ENCODE assay signal across 8 cellular contexts in the genomic region with DNA sequence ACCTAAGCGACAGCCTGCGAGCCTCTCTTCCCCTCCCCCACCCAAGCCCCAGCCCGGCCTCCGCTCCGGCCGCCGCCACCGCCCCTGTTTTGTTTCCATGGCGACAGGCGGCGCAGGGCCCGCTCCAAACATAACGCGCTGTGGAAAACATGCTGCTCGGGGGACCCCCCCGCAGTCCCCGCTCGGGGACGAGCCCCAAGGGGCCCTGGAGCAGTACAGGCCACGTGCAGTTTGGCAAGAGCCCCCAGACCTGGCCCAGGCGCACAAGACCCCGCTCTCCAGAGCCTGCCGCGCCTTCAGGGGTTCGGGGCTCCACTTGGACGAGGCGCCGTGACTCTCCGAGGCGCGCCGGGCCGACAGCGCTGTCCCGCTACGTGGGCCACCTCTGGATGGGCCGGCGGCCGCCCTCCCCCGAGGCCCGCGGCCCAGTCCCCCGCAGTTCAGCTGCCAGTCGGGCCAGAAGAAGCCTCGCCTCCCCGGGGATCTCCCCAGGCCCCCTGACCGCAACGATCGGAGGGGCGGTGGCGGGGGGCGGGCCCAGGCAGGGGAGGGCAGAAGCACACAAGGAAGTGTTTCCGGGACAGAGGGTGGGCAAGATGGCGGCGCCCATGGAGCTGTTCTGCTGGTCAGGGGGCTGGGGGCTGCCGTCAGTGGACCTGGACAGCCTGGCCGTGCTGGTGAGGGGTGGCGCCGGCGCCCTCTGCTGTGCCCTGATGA. TPM values are rescaled to one million over a fixed set of nuclear protein-coding genes. Genes with fewer than 3 reads are reported as not detected.
DNase-seq lines count a peak whose midpoint lies in the region; ATAC-seq and TF ChIP-seq lines count a peak whose summit lies in the region.

TSS of gene MTX1 (plus strand) at position 40 of the 717 bp plus-strand sequence. CDS start at position 150, 110 bp downstream.

- in situ Hi-C loops in endometrial microvascular endothelial cells (cut with HindIII; ENCODE audit: inconsistent ontology term, low pct_unique_long_range_greater_than_20kb, low sequenced_read_pairs) = no loop called here

- H3K36me3 Mint-ChIP-seq in CD14-positive monocyte (peaks cover 14 to 23% of the 10 kb centered on the region in 2 donors), mesothelial cell of epicardium (peaks cover 2% of the 10 kb centered on the region)

- DNase-seq in CD14-positive monocyte (ENCODE audit: low spot score) (peak; percentile 92), HPDE6-E6E7 (ENCODE audit: extremely low spot score) (peak; percentile 66), NOMO-1 treated with dmso at 0.1 percent for 144 hours (lab: John Stamatoyannopoulos, UW; ENCODE audit: unreplicated experiment) (peak; percentile 62), mesothelial cell of epicardium (ENCODE audit: low spot score in 2 of 2, unreplicated experiment in 2 of 2) (peak; percentile 71 to 83)
- DNase-seq in activated CD8-positive, alpha-beta memory T cell treated with anti-CD3 and anti-CD28 coated beads, Interleukin-2, amount 50 U/mL, for 1 hour (ENCODE audit: extremely low read depth) = peak; percentile 79
- peak; percentile 85 to 91 for DNase-seq in stimulated activated CD8-positive, alpha-beta memory T cell treated with anti-CD3 and anti-CD28 coated beads, Interleukin-15, amount 100 ng/mL, for 48 hours (ENCODE audit: low read depth in 2 of 2)

- H3K4me1 Mint-ChIP-seq in CD14-positive monocyte (peaks cover 47% of the 10 kb centered on the region), mesothelial cell of epicardium (peaks cover 24% of the 10 kb centered on the region)

- TF ChIP-seq CTCF in CD14-positive monocyte (IDR thresholded peaks at IDR 0.05) = no peak
- TF ChIP-seq CTCF in mesothelial cell of epicardium (IDR thresholded peaks at IDR 0.05; ENCODE audit: unreplicated experiment) = no peak

- peak within 1 kb of the TSS; percentile 97 to 100 (median 99) for H3K27ac Mint-ChIP-seq in CD14-positive monocyte
- H3K27ac Mint-ChIP-seq in mesothelial cell of epicardium = peak within 1 kb of the TSS; percentile 98

- H3K4me3 Mint-ChIP-seq in CD14-positive monocyte (peak within 1 kb of the TSS; percentile 83 to 89), mesothelial cell of epicardium (peak within 1 kb of the TSS; percentile 82)

- intact Hi-C loops in CD14-positive monocyte (cut with micrococcal nuclease) = loop anchor here (5.0 kb wide), 2 partner anchors 33 to 98 kb away; partner anchors contain the start of gene FDPS (in 1 of the 2)

- ATAC-seq in GM19372 (IDR thresholded peaks at IDR 0.05; ENCODE audit: low read depth, unreplicated experiment) = peak; percentile 71

- H3K27me3 Mint-ChIP-seq in CD14-positive monocyte (ENCODE audit: low read depth in 3 of 3) (no peaks in the 10 kb centered on the region), mesothelial cell of epicardium (ENCODE audit: low read depth) (no peaks in the 10 kb centered on the region)

- H3K9me3 Mint-ChIP-seq in CD14-positive monocyte (peaks cover 0 to 1% (median 0%) of the 10 kb centered on the region in 7 donors), mesothelial cell of epicardium (no peaks in the 10 kb centered on the region)

RNA-seq across cellular contexts. Expression of gene MTX1, which starts in this region (rescaled TPM):
- polyA plus RNA-seq in CD14-positive monocyte = 100 to 1,000 TPM in 1 of 2 donors, 10 to 100 TPM in 1; 86.0 to 101 TPM
- total RNA-seq in endometrial microvascular endothelial cells (ENCODE audit: inconsistent ontology term) (76.7 TPM), mesothelial cell of epicardium (33.9 to 35.7 TPM (median 33.9 TPM) in 3 replicates)

Comparison
In these comparisons a context has a peak if more than half of its experiments do, and no peak if none do; other contexts are left out.
1. Peak in every context shown above with its lines: DNase-seq and ATAC-seq.